16 cellular contexts compared by ENCODE assay signal in genomic region chr20:51403465-51404220, GRCh38.
DNase-seq lines count a peak whose midpoint lies in the region; ATAC-seq and TF ChIP-seq lines count a peak whose summit lies in the region.
"Had no signal": no experiment of that assay in that cellular context is flagged by ENCODE, and none has a peak within 500 bp of the region (broad histone marks: within the 10 kb centered on the region; RNA-seq: fewer than 3 reads in every experiment).

No MANE protein-coding gene starts in this region.

- no peaks in the 10 kb centered on the region for H3K27me3 Mint-ChIP-seq in CD8-positive, alpha-beta T cell (ENCODE audit: low read depth)
- H3K27me3 Mint-ChIP-seq in activated T-helper 2 cell treated with anti-CD3 and anti-CD28 coated beads, Interferon-gamma antibody, Interleukin-2, Interleukin-4, amounts not matched to agents 10 μg/mL and 5 μg/mL and 100 μg/mL, durations not matched to agents 14 hours and 24 hours and 36 hours (ENCODE audit: low read depth): no peaks in the 10 kb centered on the region
- no peaks in the 10 kb centered on the region for H3K27me3 Mint-ChIP-seq in natural killer cell treated with Interleukin-12 subunit alpha and Interleukin-12 subunit beta and Interleukin-15 and Interleukin-18, amount 100 ng/mL, for 72 hours

- H3K4me3 ChIP-seq in CD8-positive, alpha-beta T cell (ENCODE audit: low read depth, low read length): no peak overlapping the region
- H3K4me3 ChIP-seq: BLaER1 treated with 17β-estradiol and CSF1 and Interleukin-3, amounts not matched to agents 10 nM and 100 nM; coronary artery; neural progenitor cell; thoracic aorta had no signal

- no peaks in the 10 kb centered on the region for H3K9me3 ChIP-seq in CD8-positive, alpha-beta T cell (ENCODE audit: low read length)
- H3K9me3 ChIP-seq: BLaER1 treated with 17β-estradiol and CSF1 and Interleukin-3, amounts not matched to agents 10 nM and 100 nM; thoracic aorta had no signal

- peaks cover under 1% of the 10 kb centered on the region for H3K36me3 ChIP-seq in CD8-positive, alpha-beta T cell (ENCODE audit: insufficient read depth, low read length)
- H3K36me3 ChIP-seq: neural progenitor cell, thoracic aorta, WERI-Rb-1 had no signal

- H3K4me1 ChIP-seq in CD8-positive, alpha-beta T cell (ENCODE audit: insufficient read depth, low read length): peaks cover 64% of the 10 kb centered on the region
- H3K4me1 ChIP-seq: neural progenitor cell had no signal

- POLR2A ChIA-PET in CD8-positive, alpha-beta T cell (lab: Charles Lee): interaction anchor here (0.8 to 2.1 kb wide), 8 partner anchors 11 to 139 kb away, joined by 3 to 15 read pairs (median 4); partner anchors contain the start of gene NFATC2

- H3K36me3 Mint-ChIP-seq in CD8-positive, alpha-beta T cell: peaks cover 61% of the 10 kb centered on the region
- H3K36me3 Mint-ChIP-seq in activated T-helper 2 cell treated with anti-CD3 and anti-CD28 coated beads, Interferon-gamma antibody, Interleukin-2, Interleukin-4, amounts not matched to agents 10 μg/mL and 5 μg/mL and 100 μg/mL, durations not matched to agents 14 hours and 24 hours and 36 hours (ENCODE audit: low read depth): peaks cover 93% of the 10 kb centered on the region
- H3K36me3 Mint-ChIP-seq in natural killer cell treated with Interleukin-12 subunit alpha and Interleukin-12 subunit beta and Interleukin-15 and Interleukin-18, amount 100 ng/mL, for 72 hours: peaks cover 29% of the 10 kb centered on the region
- H3K36me3 Mint-ChIP-seq: neural progenitor cell had no signal

- peak overlapping the region; percentile 99 for H3K27ac Mint-ChIP-seq in CD8-positive, alpha-beta T cell
- peak overlapping the region; percentile 95 for H3K27ac Mint-ChIP-seq in activated T-helper 2 cell treated with anti-CD3 and anti-CD28 coated beads, Interferon-gamma antibody, Interleukin-2, Interleukin-4, amounts not matched to agents 10 μg/mL and 5 μg/mL and 100 μg/mL, durations not matched to agents 14 hours and 24 hours and 36 hours
- H3K27ac Mint-ChIP-seq in natural killer cell treated with Interleukin-12 subunit alpha and Interleukin-12 subunit beta and Interleukin-15 and Interleukin-18, amount 100 ng/mL, for 72 hours: peak overlapping the region; percentile 92 to 98
- H3K27ac Mint-ChIP-seq: neural progenitor cell had no signal

- no peak overlapping the region for H3K27ac ChIP-seq in CD8-positive, alpha-beta T cell (ENCODE audit: low read depth, low read length)
- H3K27ac ChIP-seq: coronary artery, neural progenitor cell, thoracic aorta, WERI-Rb-1 had no signal

- intact Hi-C loops in CD8-positive, alpha-beta T cell (cut with DNase I, micrococcal nuclease): loop anchor here (2.0 to 5.0 kb wide), 3 partner anchors 97 to 139 kb away; partner anchors contain the start of gene NFATC2 (in 2 of the 2)
- intact Hi-C loops in activated T-helper 2 cell treated with anti-CD3 and anti-CD28 coated beads, Interferon-gamma antibody, Interleukin-2, Interleukin-4, amounts not matched to agents 10 μg/mL and 5 μg/mL and 100 μg/mL, durations not matched to agents 14 hours and 24 hours and 36 hours (cut with micrococcal nuclease): loop anchor here (1.0 to 5.0 kb wide), 5 partner anchors 19 to 314 kb away; no protein-coding TSS in a partner anchor

- no peak for DNase-seq in CD8-positive, alpha-beta T cell
- DNase-seq in HT-29 (ENCODE audit: low spot score): peak; percentile 19
- no peak for DNase-seq in activated T-helper 2 cell treated with anti-CD3 and anti-CD28 coated beads, Interferon-gamma antibody, Interleukin-2, Interleukin-4, amounts not matched to agents 10 μg/mL and 5 μg/mL and 100 μg/mL, durations not matched to agents 14 hours and 24 hours and 36 hours (ENCODE audit: low spot score)
- no peak for DNase-seq in natural killer cell treated with Interleukin-12 subunit alpha and Interleukin-12 subunit beta and Interleukin-15 and Interleukin-18, amount 100 ng/mL, for 72 hours (ENCODE audit: low spot score)
- DNase-seq in SK-N-DZ (ENCODE audit: low spot score): no peak
- DNase-seq in NCI-H1694 treated with DMSO at 0.1 percent for 48 hours (lab: John Stamatoyannopoulos, UW): no peak
- DNase-seq: DMS79; NCI-H146; NCI-H510A; stimulated activated CD4-positive, alpha-beta T cell treated with anti-CD3 and anti-CD28 coated beads, Interleukin-1b, Interleukin-23, amount 100 ng/mL, for 48 hours; WERI-Rb-1 had no signal

- CTCF ChIA-PET in CD8-positive, alpha-beta T cell (lab: Charles Lee): interaction anchor here (0.6 to 5.8 kb wide), 5 partner anchors 10 to 191 kb away, joined by 3 to 30 read pairs (median 4); no protein-coding TSS in a partner anchor

- H3K27me3 ChIP-seq in CD8-positive, alpha-beta T cell (ENCODE audit: insufficient read depth, low read length): no peaks in the 10 kb centered on the region
- H3K27me3 ChIP-seq: BLaER1 treated with 17β-estradiol and CSF1 and Interleukin-3, amounts not matched to agents 10 nM and 100 nM; neural progenitor cell had no signal

- no peaks in the 10 kb centered on the region for H3K9me3 Mint-ChIP-seq in CD8-positive, alpha-beta T cell
- no peaks in the 10 kb centered on the region for H3K9me3 Mint-ChIP-seq in activated T-helper 2 cell treated with anti-CD3 and anti-CD28 coated beads, Interferon-gamma antibody, Interleukin-2, Interleukin-4, amounts not matched to agents 10 μg/mL and 5 μg/mL and 100 μg/mL, durations not matched to agents 14 hours and 24 hours and 36 hours
- H3K9me3 Mint-ChIP-seq in natural killer cell treated with Interleukin-12 subunit alpha and Interleukin-12 subunit beta and Interleukin-15 and Interleukin-18, amount 100 ng/mL, for 72 hours: no peaks in the 10 kb centered on the region
- H3K9me3 Mint-ChIP-seq: neural progenitor cell had no signal

- TF ChIP-seq CTCF in CD8-positive, alpha-beta T cell (IDR thresholded peaks at IDR 0.05): no peak

- H3K4me1 Mint-ChIP-seq in CD8-positive, alpha-beta T cell (ENCODE audit: low read depth): peaks cover 80% of the 10 kb centered on the region
- peaks cover 89% of the 10 kb centered on the region for H3K4me1 Mint-ChIP-seq in activated T-helper 2 cell treated with anti-CD3 and anti-CD28 coated beads, Interferon-gamma antibody, Interleukin-2, Interleukin-4, amounts not matched to agents 10 μg/mL and 5 μg/mL and 100 μg/mL, durations not matched to agents 14 hours and 24 hours and 36 hours (ENCODE audit: low read depth)
- peaks cover 92 to 95% of the 10 kb centered on the region in 2 donors for H3K4me1 Mint-ChIP-seq in natural killer cell treated with Interleukin-12 subunit alpha and Interleukin-12 subunit beta and Interleukin-15 and Interleukin-18, amount 100 ng/mL, for 72 hours (ENCODE audit: low read depth in 2 of 2)

- no peak for ATAC-seq in CD8-positive, alpha-beta T cell
- no peak for ATAC-seq in natural killer cell treated with Interleukin-12 subunit alpha and Interleukin-12 subunit beta and Interleukin-15 and Interleukin-18, amount 100 ng/mL, for 72 hours
- no peak for ATAC-seq in HG02938 (IDR thresholded peaks at IDR 0.05; ENCODE audit: unreplicated experiment)

- no peak overlapping the region for H3K4me3 Mint-ChIP-seq in CD8-positive, alpha-beta T cell
- no peak overlapping the region for H3K4me3 Mint-ChIP-seq in activated T-helper 2 cell treated with anti-CD3 and anti-CD28 coated beads, Interferon-gamma antibody, Interleukin-2, Interleukin-4, amounts not matched to agents 10 μg/mL and 5 μg/mL and 100 μg/mL, durations not matched to agents 14 hours and 24 hours and 36 hours (ENCODE audit: low read depth)
- peak overlapping the region; percentile 92 for H3K4me3 Mint-ChIP-seq in natural killer cell treated with Interleukin-12 subunit alpha and Interleukin-12 subunit beta and Interleukin-15 and Interleukin-18, amount 100 ng/mL, for 72 hours
- H3K4me3 Mint-ChIP-seq: neural progenitor cell had no signal
